In genomic region chr7:35263396-35263795, GRCh38 we compare ENCODE assay signal across 31 cellular contexts. TPM values are rescaled to one million over a fixed set of nuclear protein-coding genes. Genes with fewer than 3 reads are reported as not detected.
"Had no signal": no experiment of that assay in that cellular context is flagged by ENCODE, and none has a peak within 500 bp of the region (broad histone marks: within the 10 kb centered on the region; RNA-seq: fewer than 3 reads in every experiment).

No MANE protein-coding gene starts in this region.

- H3K4me3 ChIP-seq: body of pancreas, hepatocyte, left lung, neural progenitor cell, upper lobe of left lung had no signal

- H2AFZ ChIP-seq: hepatocyte, neural progenitor cell had no signal

- H3K4me3 Mint-ChIP-seq: activated CD4-positive, alpha-beta T cell treated with anti-CD3 and anti-CD28 coated beads, Interleukin-2, amount 10 ng/mL, durations not matched to agents 7 days and 5 days; activated CD8-positive, alpha-beta memory T cell treated with anti-CD3 and anti-CD28 coated beads, Interleukin-2, amount 10 ng/mL, durations not matched to agents 7 days and 5 days; activated CD8-positive, alpha-beta T cell treated with anti-CD3 and anti-CD28 coated beads for 36 hours; activated naive CD8-positive, alpha-beta T cell treated with anti-CD3 and anti-CD28 coated beads, Interleukin-2, amount 50 U/mL, for 24 hours; dendritic cell treated with granulocyte-macrophage colony-stimulating factor and Interleukin-4, amounts not matched to agents 40 ng/mL and 50 ng/mL, for 4 days; immature natural killer cell; mesothelial cell of epicardium; naive thymus-derived CD8-positive, alpha-beta T cell; neural progenitor cell; T-helper 17 cell had no signal

- H3K4me1 Mint-ChIP-seq: activated CD8-positive, alpha-beta memory T cell treated with anti-CD3 and anti-CD28 coated beads, Interleukin-2, amount 10 ng/mL, durations not matched to agents 7 days and 5 days; immature natural killer cell; T-helper 17 cell had no signal

- H3K36me3 Mint-ChIP-seq: mesothelial cell of epicardium, neural progenitor cell had no signal

- H3K79me2 ChIP-seq: hepatocyte had no signal

- H3K36me3 ChIP-seq: left lung, neural progenitor cell, upper lobe of left lung had no signal

- H3K9me3 Mint-ChIP-seq: activated CD8-positive, alpha-beta T cell treated with anti-CD3 and anti-CD28 coated beads for 36 hours; activated naive CD8-positive, alpha-beta T cell treated with anti-CD3 and anti-CD28 coated beads, Interleukin-2, amount 50 U/mL, for 24 hours; dendritic cell treated with granulocyte-macrophage colony-stimulating factor and Interleukin-4, amounts not matched to agents 40 ng/mL and 50 ng/mL, for 4 days; mesothelial cell of epicardium had no signal

- H3K9me3 ChIP-seq: body of pancreas, left lung, upper lobe of left lung had no signal

- H3K4me1 ChIP-seq: foreskin keratinocyte, left lung had no signal

- ATAC-seq: activated CD8-positive, alpha-beta memory T cell treated with anti-CD3 and anti-CD28 coated beads, Interleukin-2, amount 10 ng/mL, durations not matched to agents 7 days and 5 days; activated CD8-positive, alpha-beta T cell treated with anti-CD3 and anti-CD28 coated beads for 36 hours; activated naive CD8-positive, alpha-beta T cell treated with anti-CD3 and anti-CD28 coated beads, Interleukin-2, amount 50 U/mL, for 24 hours; body of pancreas; foreskin keratinocyte; left lung; naive thymus-derived CD8-positive, alpha-beta T cell; stimulated activated naive CD8-positive, alpha-beta T cell treated with anti-CD3 and anti-CD28 coated beads, Interleukin-15, Interleukin-2, amounts not matched to agents 100 U/mL and 50 U/mL, for 24 hours; T-helper 17 cell had no signal

- DNase-seq: activated CD4-positive, alpha-beta T cell treated with anti-CD3 and anti-CD28 coated beads, Interleukin-2, amount 10 ng/mL, durations not matched to agents 7 days and 5 days; activated CD8-positive, alpha-beta memory T cell treated with anti-CD3 and anti-CD28 coated beads, Interleukin-2, amount 10 ng/mL, durations not matched to agents 7 days and 5 days; activated CD8-positive, alpha-beta T cell treated with anti-CD3 and anti-CD28 coated beads for 36 hours; activated gamma-delta T cell; activated naive CD4-positive, alpha-beta T cell treated with anti-CD3 and anti-CD28 coated beads, Interleukin-2, amount 50 U/mL, for 16 hours; activated naive CD8-positive, alpha-beta T cell treated with anti-CD3 and anti-CD28 coated beads, Interleukin-2, amount 50 U/mL, for 24 hours; activated T-cell treated with anti-CD3 and anti-CD28 coated beads for 4 hours; anterior cingulate cortex; body of pancreas; caudate nucleus; effector CD4-positive, alpha-beta T cell; foreskin keratinocyte; immature natural killer cell; left lung; mammary epithelial cell; naive thymus-derived CD8-positive, alpha-beta T cell; stimulated activated CD4-positive, alpha-beta T cell treated with anti-CD3 and anti-CD28 coated beads, Interleukin-12 subunit alpha, Interleukin-12 subunit beta, amount 100 ng/mL, for 4 hours; stimulated activated CD4-positive, alpha-beta T cell treated with anti-CD3 and anti-CD28 coated beads, Interleukin-4, amount 100 ng/mL, for 4 hours; stimulated activated naive CD8-positive, alpha-beta T cell treated with anti-CD3 and anti-CD28 coated beads, Interleukin-15, Interleukin-2, amounts not matched to agents 100 U/mL and 50 U/mL, for 24 hours; T-helper 17 cell; upper lobe of left lung had no signal

- H3K9ac ChIP-seq: neural progenitor cell had no signal

- H3K4me2 ChIP-seq: hepatocyte, neural progenitor cell had no signal

- H3K27ac ChIP-seq: body of pancreas, foreskin keratinocyte, hepatocyte, left lung, neural progenitor cell, upper lobe of left lung had no signal

- H3K27ac Mint-ChIP-seq: activated CD4-positive, alpha-beta T cell treated with anti-CD3 and anti-CD28 coated beads, Interleukin-2, amount 10 ng/mL, durations not matched to agents 7 days and 5 days; activated CD8-positive, alpha-beta memory T cell treated with anti-CD3 and anti-CD28 coated beads, Interleukin-2, amount 10 ng/mL, durations not matched to agents 7 days and 5 days; activated CD8-positive, alpha-beta T cell treated with anti-CD3 and anti-CD28 coated beads for 36 hours; activated naive CD8-positive, alpha-beta T cell treated with anti-CD3 and anti-CD28 coated beads, Interleukin-2, amount 50 U/mL, for 24 hours; dendritic cell treated with granulocyte-macrophage colony-stimulating factor and Interleukin-4, amounts not matched to agents 40 ng/mL and 50 ng/mL, for 4 days; immature natural killer cell; mesothelial cell of epicardium; neural progenitor cell; progenitor cell of endocrine pancreas; T-helper 17 cell had no signal

RNA-seq across cellular contexts. Expression of gene TBX20, which starts 9.5 kb away (rescaled TPM):
- total RNA-seq: activated CD8-positive, alpha-beta T cell treated with anti-CD3 and anti-CD28 coated beads for 36 hours; body of pancreas; foreskin keratinocyte; glomerular endothelial cell; mammary epithelial cell; naive thymus-derived CD8-positive, alpha-beta T cell; osteoblast; progenitor cell of endocrine pancreas; subcutaneous adipose tissue; T-helper 17 cell had no signal
- polyA plus RNA-seq: esophagus; foreskin keratinocyte; immature natural killer cell; mammary epithelial cell; naive thymus-derived CD8-positive, alpha-beta T cell; thymus had no signal
